1 cellular context compared by ENCODE assay signal in genomic region chr20:13777171-13777601, GRCh38.
TF ChIP-seq lines count a peak whose summit lies in the region.

No MANE protein-coding gene starts in this region.

TF ChIP-seq in HepG2, 621 proteins besides CTCF, POLR2A, EP300 and RAD21:
- TF ChIP-seq ZFP91 (CRISPR knock-in tag; IDR thresholded peaks at IDR 0.05; ENCODE audit: borderline replicate concordance) (no peak), JUN (CRISPR knock-in tag; IDR thresholded peaks at IDR 0.05) (no peak), LCORL (IDR thresholded peaks at IDR 0.05) (no peak), LCORL (CRISPR knock-in tag; IDR thresholded peaks at IDR 0.05) (no peak), SAP130 (CRISPR knock-in tag; IDR thresholded peaks at IDR 0.05; ENCODE audit: low read depth) (no peak), PITX1 (CRISPR knock-in tag; IDR thresholded peaks at IDR 0.05) (no peak), SKIL (CRISPR knock-in tag; IDR thresholded peaks at IDR 0.05; ENCODE audit: borderline replicate concordance) (no peak), CREB1 (IDR thresholded peaks at IDR 0.05) (0 out of 2 replicates have a peak, but pooled peaks have one; percentile 25), CREB1 (CRISPR knock-in tag; IDR thresholded peaks at IDR 0.05) (no peak), SOX13 (IDR thresholded peaks at IDR 0.05) (no peak), SOX13 (CRISPR knock-in tag; conservative IDR thresholded peaks at IDR 0.05 in 1 of 2, IDR thresholded peaks at IDR 0.05 in 1 of 2) (no peak), RBFOX2 (IDR thresholded peaks at IDR 0.05; ENCODE audit: low read depth, low read length) (peak; percentile 45; the same call in 1 of the 2 replicates), STAG1 (CRISPR knock-in tag; IDR thresholded peaks at IDR 0.05) (no peak), U2AF1 (optimal IDR thresholded peaks at IDR 0.05; ENCODE audit: low read depth, low read length) (no peak), ZBTB46 (CRISPR knock-in tag; IDR thresholded peaks at IDR 0.05; ENCODE audit: borderline replicate concordance) (no peak)
- TF ChIP-seq, protein P1, sequence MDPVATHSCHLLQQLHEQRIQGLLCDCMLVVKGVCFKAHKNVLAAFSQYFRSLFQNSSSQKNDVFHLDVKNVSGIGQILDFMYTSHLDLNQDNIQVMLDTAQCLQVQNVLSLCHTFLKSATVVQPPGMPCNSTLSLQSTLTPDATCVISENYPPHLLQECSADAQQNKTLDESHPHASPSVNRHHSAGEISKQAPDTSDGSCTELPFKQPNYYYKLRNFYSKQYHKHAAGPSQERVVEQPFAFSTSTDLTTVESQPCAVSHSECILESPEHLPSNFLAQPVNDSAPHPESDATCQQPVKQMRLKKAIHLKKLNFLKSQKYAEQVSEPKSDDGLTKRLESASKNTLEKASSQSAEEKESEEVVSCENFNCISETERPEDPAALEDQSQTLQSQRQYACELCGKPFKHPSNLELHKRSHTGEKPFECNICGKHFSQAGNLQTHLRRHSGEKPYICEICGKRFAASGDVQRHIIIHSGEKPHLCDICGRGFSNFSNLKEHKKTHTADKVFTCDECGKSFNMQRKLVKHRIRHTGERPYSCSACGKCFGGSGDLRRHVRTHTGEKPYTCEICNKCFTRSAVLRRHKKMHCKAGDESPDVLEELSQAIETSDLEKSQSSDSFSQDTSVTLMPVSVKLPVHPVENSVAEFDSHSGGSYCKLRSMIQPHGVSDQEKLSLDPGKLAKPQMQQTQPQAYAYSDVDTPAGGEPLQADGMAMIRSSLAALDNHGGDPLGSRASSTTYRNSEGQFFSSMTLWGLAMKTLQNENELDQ (CRISPR knock-in tag; IDR thresholded peaks at IDR 0.05; ENCODE audit: borderline replicate concordance) = no peak
TF ChIP-seq in HepG2: peak in this region for 2.
